Comparison of ENCODE assay signal across 8 cellular contexts in genomic region chr3:124878561-124879394, GRCh38. TPM values are rescaled to one million over a fixed set of nuclear protein-coding genes. Genes with fewer than 3 reads are reported as not detected.
A peak's percentile ranks its signal among the peaks of the same experiment; 100 is the strongest.
DNase-seq lines count a peak whose midpoint lies in the region; ATAC-seq, FAIRE-seq and TF ChIP-seq lines count a peak whose summit lies in the region.

No MANE protein-coding gene starts in this region.

- no peak overlapping the region for H2BK120ac ChIP-seq in H1 (replicated peaks; ENCODE audit: low read depth, low read length)

- H3K14ac ChIP-seq in H1 (ENCODE audit: insufficient read length): no peak overlapping the region

- H4K5ac ChIP-seq in H1 (ENCODE audit: insufficient read length, low read depth, low read length): no peak overlapping the region

- H3K56ac ChIP-seq in H1 (replicated peaks; ENCODE audit: insufficient read length, low read depth, low read length): no peak overlapping the region

- H4K20me1 ChIP-seq in GM23338 (replicated peaks; ENCODE audit: insufficient read depth): peaks cover 39% of the 10 kb centered on the region
- peaks cover 3 to 5% of the 10 kb centered on the region in 2 experiments for H4K20me1 ChIP-seq in H1 (replicated peaks in 1 of 2; ENCODE audit: control insufficient read depth in 1 of 2, insufficient read depth in 2 of 2, low read length in 2 of 2)

- H3K4me3 ChIP-seq in GM23338: no peak overlapping the region
- H3K4me3 ChIP-seq in H1 (ENCODE audit: extremely low read depth in 1 of 4, insufficient read depth in 2 of 4, low read depth in 3 of 4, low read length in 4 of 4): no peak overlapping the region
- no peak overlapping the region for H3K4me3 ChIP-seq in effector memory CD4-positive, alpha-beta T cell (ENCODE audit: insufficient read depth, low read depth, low read length, poor library complexity, severe bottlenecking)

- H2AFZ ChIP-seq in GM23338 (no peak overlapping the region), H1 (ENCODE audit: low read length) (no peak overlapping the region)

- H3K4me3 Mint-ChIP-seq in GM23338: no peak overlapping the region; the same call in 2 of the 3 replicates
- H3K4me3 Mint-ChIP-seq in natural killer cell treated with Interleukin-12 subunit alpha and Interleukin-12 subunit beta and Interleukin-15 and Interleukin-18, amount 100 ng/mL, for 72 hours: peak overlapping the region; percentile 4

- H3K4me1 Mint-ChIP-seq in GM23338: peaks cover 58% of the 10 kb centered on the region
- H3K4me1 Mint-ChIP-seq in natural killer cell treated with Interleukin-12 subunit alpha and Interleukin-12 subunit beta and Interleukin-15 and Interleukin-18, amount 100 ng/mL, for 72 hours (ENCODE audit: low read depth in 2 of 2): peaks cover 10 to 12% of the 10 kb centered on the region in 2 donors

- no peak overlapping the region for H3K18ac ChIP-seq in H1 (ENCODE audit: extremely low read depth, low read length)

- H3K79me2 ChIP-seq in GM23338 (replicated peaks; ENCODE audit: insufficient read depth): peaks cover 100% of the 10 kb centered on the region
- H3K79me2 ChIP-seq in H1 (ENCODE audit: control insufficient read depth in 1 of 2, insufficient read depth in 2 of 2, low read length in 2 of 2): peaks cover 25 to 93% of the 10 kb centered on the region in 2 experiments

- TF ChIP-seq POLR2A in H1 (IDR thresholded peaks at IDR 0.05; ENCODE audit: control extremely low read depth in 1 of 2, low read depth in 2 of 2, low read length in 2 of 2): no peak

- no peak overlapping the region for H4K91ac ChIP-seq in H1 (replicated peaks; ENCODE audit: insufficient read length, low read length)

- POLR2A ChIA-PET in H1 (lab: Charles Lee; ENCODE audit: partially characterized antibody): interaction anchor here (1.2 to 4.2 kb wide), 4 partner anchors 7 to 33 kb away, joined by 3 to 20 read pairs (median 5); no protein-coding TSS in a partner anchor

- H3K27me3 ChIP-seq in GM23338 (ENCODE audit: insufficient read depth) (no peaks in the 10 kb centered on the region), H1 (replicated peaks in 1 of 4; ENCODE audit: control insufficient read depth in 3 of 4, extremely low read depth in 1 of 4, insufficient read depth in 3 of 4, low read length in 3 of 4) (no peaks in the 10 kb centered on the region)
- H3K27me3 ChIP-seq in effector memory CD4-positive, alpha-beta T cell (replicated peaks; ENCODE audit: control insufficient read depth, insufficient read depth, low read length, poor library complexity, severe bottlenecking): no peaks in the 10 kb centered on the region

- 0 out of 2 replicates have a peak overlapping the region, but pooled peaks have one; percentile 27 for H2BK20ac ChIP-seq in H1 (ENCODE audit: low read length)

- H3K4me1 ChIP-seq in GM23338 (ENCODE audit: insufficient read depth) (peaks cover 74% of the 10 kb centered on the region), H1 (replicated peaks in 1 of 4; ENCODE audit: control insufficient read depth in 3 of 4, insufficient read depth in 4 of 4, low read length in 3 of 4) (peaks cover 3 to 19% (median 13%) of the 10 kb centered on the region in 4 experiments)
- H3K4me1 ChIP-seq in effector memory CD4-positive, alpha-beta T cell (ENCODE audit: control insufficient read depth, insufficient read depth, low read length, poor library complexity, severe bottlenecking): no peaks in the 10 kb centered on the region

- no peak overlapping the region for H2AK5ac ChIP-seq in H1 (ENCODE audit: low read depth, low read length)

- FAIRE-seq in H1 (lab: Jason Lieb, UNC): no peak

- CTCF ChIA-PET in H1 (lab: Charles Lee; ENCODE audit: partially characterized antibody): interaction anchor here (0.6 to 1.5 kb wide), 5 partner anchors 22 to 744 kb away, joined by 3 to 4 read pairs (median 3); no protein-coding TSS in a partner anchor

- no peak overlapping the region for H2BK12ac ChIP-seq in H1 (ENCODE audit: low read depth, low read length)

- no peak overlapping the region for H4K8ac ChIP-seq in H1 (ENCODE audit: extremely low read depth, insufficient read depth, low read length)

- no peak overlapping the region for H2BK5ac ChIP-seq in H1 (ENCODE audit: low read depth, low read length)

- H3K27ac Mint-ChIP-seq in GM23338: no peak overlapping the region
- H3K27ac Mint-ChIP-seq in natural killer cell treated with Interleukin-12 subunit alpha and Interleukin-12 subunit beta and Interleukin-15 and Interleukin-18, amount 100 ng/mL, for 72 hours: peak overlapping the region in 1 of 2 donors; percentile 2

- H3K36me3 ChIP-seq in GM23338 (ENCODE audit: insufficient read depth) (no peaks in the 10 kb centered on the region), H1 (ENCODE audit: control insufficient read depth in 2 of 4, insufficient read depth in 4 of 4, low read length in 3 of 4) (no peaks in the 10 kb centered on the region)
- no peaks in the 10 kb centered on the region for H3K36me3 ChIP-seq in effector memory CD4-positive, alpha-beta T cell (ENCODE audit: control insufficient read depth, insufficient read depth, low read length)

- H3K36me3 Mint-ChIP-seq in GM23338 (ENCODE audit: low read depth): peaks cover 3% of the 10 kb centered on the region
- no peaks in the 10 kb centered on the region for H3K36me3 Mint-ChIP-seq in natural killer cell treated with Interleukin-12 subunit alpha and Interleukin-12 subunit beta and Interleukin-15 and Interleukin-18, amount 100 ng/mL, for 72 hours

- H3K4me2 ChIP-seq in GM23338: peak overlapping the region; percentile 40; the same call in 1 of the 2 replicates
- no peak overlapping the region for H3K4me2 ChIP-seq in H1 (ENCODE audit: insufficient read depth in 1 of 2, low read depth in 2 of 2, low read length in 2 of 2)

- no peak for TF ChIP-seq CTCF in GM23338 (conservative IDR thresholded peaks at IDR 0.05; ENCODE audit: low read depth in 2 of 2)
- no peak for TF ChIP-seq CTCF in H1 (IDR thresholded peaks at IDR 0.05; ENCODE audit: control extremely low read depth in 1 of 3, insufficient read depth in 1 of 3, low read depth in 1 of 3, low read length in 3 of 3)

- no peaks in the 10 kb centered on the region for H3K23me2 ChIP-seq in H1 (ENCODE audit: low read depth, low read length)

- peaks cover 7% of the 10 kb centered on the region for H3K27me3 Mint-ChIP-seq in GM23338 (ENCODE audit: insufficient read depth, low read depth, poor library complexity)
- peaks cover 9 to 30% of the 10 kb centered on the region in 2 donors for H3K27me3 Mint-ChIP-seq in natural killer cell treated with Interleukin-12 subunit alpha and Interleukin-12 subunit beta and Interleukin-15 and Interleukin-18, amount 100 ng/mL, for 72 hours

- no peaks in the 10 kb centered on the region for H3K9me2 ChIP-seq in GM23338 (ENCODE audit: insufficient read depth)

- no peaks in the 10 kb centered on the region for H3K9me3 Mint-ChIP-seq in GM23338
- H3K9me3 Mint-ChIP-seq in natural killer cell treated with Interleukin-12 subunit alpha and Interleukin-12 subunit beta and Interleukin-15 and Interleukin-18, amount 100 ng/mL, for 72 hours: no peaks in the 10 kb centered on the region

- WGBS in H1 (ENCODE audit: extremely low coverage in 1 of 2, insufficient coverage in 1 of 2, insufficient read length in 1 of 2, insufficient replicate concordance in 2 of 2, low coverage in 1 of 2, low lambda C conversion rate in 2 of 2, missing lambda C conversion rate in 1 of 2), 2 experiments: 82% methylated on average over 6 of the region's 6 CpGs; no CpG with 5 or more reads in 1 of the 2 experiments

- H3K27ac ChIP-seq in GM23338 (ENCODE audit: low read depth) (no peak overlapping the region), H1 (ENCODE audit: low read depth, low read length) (no peak overlapping the region)
- no peak overlapping the region for H3K27ac ChIP-seq in effector memory CD4-positive, alpha-beta T cell (ENCODE audit: insufficient read depth, low read length, poor library complexity, severe bottlenecking)

- no peaks in the 10 kb centered on the region for H3K9me3 ChIP-seq in H1 (ENCODE audit: insufficient read depth in 2 of 2, low read depth in 1 of 2, low read length in 1 of 2)
- H3K9me3 ChIP-seq in effector memory CD4-positive, alpha-beta T cell (ENCODE audit: control insufficient read depth, low read length): no peaks in the 10 kb centered on the region

- ATAC-seq in GM23338 (no peak), GM18867 (IDR thresholded peaks at IDR 0.05; ENCODE audit: unreplicated experiment) (no peak), HG02981 (IDR thresholded peaks at IDR 0.05; ENCODE audit: unreplicated experiment) (no peak), HG02588 (IDR thresholded peaks at IDR 0.05; ENCODE audit: unreplicated experiment) (no peak)
- peak in 1 of 2 donors; percentile 69 for ATAC-seq in natural killer cell treated with Interleukin-12 subunit alpha and Interleukin-12 subunit beta and Interleukin-15 and Interleukin-18, amount 100 ng/mL, for 72 hours

- no peak overlapping the region for H2BK15ac ChIP-seq in H1 (ENCODE audit: low read length)

- no peak overlapping the region for H3K23ac ChIP-seq in H1 (ENCODE audit: insufficient read length)

- no peak for TF ChIP-seq EP300 in H1 (IDR thresholded peaks at IDR 0.05; ENCODE audit: borderline replicate concordance in 1 of 2, low read depth in 2 of 2, low read length in 2 of 2)

- H3F3A ChIP-seq in GM23338 (replicated peaks; ENCODE audit: low read depth): peaks cover 6% of the 10 kb centered on the region

- no peak overlapping the region for H3K4ac ChIP-seq in H1 (replicated peaks; ENCODE audit: insufficient read length, low read depth, low read length)

- TF ChIP-seq RAD21 in H1 (IDR thresholded peaks at IDR 0.05 in 1 of 2, conservative IDR thresholded peaks at IDR 0.05 in 1 of 2; ENCODE audit: low read depth in 2 of 2, low read length in 2 of 2): no peak

- DNase-seq in GM23338 (ENCODE audit: low spot score) (no peak), RKO (ENCODE audit: low spot score) (peak; percentile 97), H1 (ENCODE audit: low read depth in 1 of 2, low spot score in 2 of 2) (no peak)
- DNase-seq in natural killer cell treated with Interleukin-12 subunit alpha and Interleukin-12 subunit beta and Interleukin-15 and Interleukin-18, amount 100 ng/mL, for 72 hours (ENCODE audit: low spot score): no peak
- DNase-seq in effector memory CD4-positive, alpha-beta T cell: no peak

- H3K9ac ChIP-seq in H1 (replicated peaks in 1 of 4; ENCODE audit: extremely low read depth in 1 of 4, low read depth in 3 of 4, low read length in 3 of 4): no peak overlapping the region

- H3K79me1 ChIP-seq in H1 (ENCODE audit: low read depth, low read length): peaks cover 6% of the 10 kb centered on the region

RNA-seq across cellular contexts. Expression of gene ITGB5, which starts 8.4 kb away (rescaled TPM):
- 242 and 269 TPM in 2 replicates for total RNA-seq in GM23338 (2014; rRNA removed; shearing (Covaris generic))
- polyA plus RNA-seq in GM23338 (2016; fragmentation: Nextera tagmentation; extraction: Ambion mirVana): 63.6 and 68.2 TPM in 2 replicates
- total RNA-seq in H1 (2021; fragmentation: NEBNext Ultra II Directional; extraction: Animal tissue kit (Norgen Biotek cat#: 25700)): 251 and 268 TPM in 2 replicates
- 101 and 166 TPM in 2 replicates for polyA plus RNA-seq in H1 (2011; rRNA removed)
- 165 TPM for polyA plus RNA-seq in H1 (2011; cell fraction: cytosol; rRNA removed)
- 201 TPM for polyA plus RNA-seq in H1 (2011; cell fraction: nucleus; rRNA removed)
- polyA plus RNA-seq in H1 (2012, experiment 1 of 2): 128 to 150 TPM (median 139 TPM) in 4 replicates
- 74.9 TPM for polyA plus RNA-seq in H1 (2012, experiment 2 of 2)
- polyA plus RNA-seq in H1 (2013, experiment 1 of 2): 153 TPM
- polyA plus RNA-seq in H1 (2013, experiment 2 of 2): 169 TPM
- 192 and 250 TPM in 2 replicates for polyA minus RNA-seq in H1 (2011; rRNA and poly(A)+ RNA removed)
- polyA minus RNA-seq in H1 (2011; cell fraction: cytosol; rRNA and poly(A)+ RNA removed): 114 TPM
- 84.4 TPM for polyA minus RNA-seq in H1 (2011; cell fraction: nucleus; rRNA and poly(A)+ RNA removed)
- total RNA-seq in natural killer cell treated with Interleukin-12 subunit alpha and Interleukin-12 subunit beta and Interleukin-15 and Interleukin-18, amount 100 ng/mL, for 72 hours: under 1 TPM in 1 of 2 donors, not detected in 1; 0.17 TPM

RNA-seq across cellular contexts. Expression of gene MUC13, which starts 55.8 kb away (rescaled TPM):
- total RNA-seq in GM23338 (2014; rRNA removed; shearing (Covaris generic)): not detected in 2 replicates
- polyA plus RNA-seq in GM23338 (2016; fragmentation: Nextera tagmentation; extraction: Ambion mirVana) (not detected in 2 replicates), H1 (2011; rRNA removed) (not detected in 2 replicates)
- not detected in 2 replicates for total RNA-seq in H1 (2021; fragmentation: NEBNext Ultra II Directional; extraction: Animal tissue kit (Norgen Biotek cat#: 25700))
- polyA plus RNA-seq in H1 (2011; cell fraction: cytosol; rRNA removed): not detected
- polyA plus RNA-seq in H1 (2011; cell fraction: nucleus; rRNA removed): not detected
- not detected in 4 replicates for polyA plus RNA-seq in H1 (2012, experiment 1 of 2)
- polyA plus RNA-seq in H1 (2012, experiment 2 of 2): not detected
- not detected for polyA plus RNA-seq in H1 (2013, experiment 1 of 2)
- not detected for polyA plus RNA-seq in H1 (2013, experiment 2 of 2)
- not detected in 2 replicates for polyA minus RNA-seq in H1 (2011; rRNA and poly(A)+ RNA removed)
- not detected for polyA minus RNA-seq in H1 (2011; cell fraction: cytosol; rRNA and poly(A)+ RNA removed)
- polyA minus RNA-seq in H1 (2011; cell fraction: nucleus; rRNA and poly(A)+ RNA removed): not detected
- total RNA-seq in natural killer cell treated with Interleukin-12 subunit alpha and Interleukin-12 subunit beta and Interleukin-15 and Interleukin-18, amount 100 ng/mL, for 72 hours: under 1 TPM in 1 of 2 donors, not detected in 1; 0.84 TPM

Comparison
In these comparisons a context has a peak if more than half of its experiments do, and no peak if none do; other contexts are left out.
1. RNA of gene ITGB5, which starts 8.4 kb away (total RNA-seq): 242 to 269 TPM in GM23338 and 251 to 268 TPM in H1; 0.17 TPM in natural killer cell treated with Interleukin-12 subunit alpha and Interleukin-12 subunit beta and Interleukin-15 and Interleukin-18, amount 100 ng/mL, for 72 hours; every median in the first group is over 100 times any median in the second.